ENCODE assay signal across 1 cellular context in the genomic region with DNA sequence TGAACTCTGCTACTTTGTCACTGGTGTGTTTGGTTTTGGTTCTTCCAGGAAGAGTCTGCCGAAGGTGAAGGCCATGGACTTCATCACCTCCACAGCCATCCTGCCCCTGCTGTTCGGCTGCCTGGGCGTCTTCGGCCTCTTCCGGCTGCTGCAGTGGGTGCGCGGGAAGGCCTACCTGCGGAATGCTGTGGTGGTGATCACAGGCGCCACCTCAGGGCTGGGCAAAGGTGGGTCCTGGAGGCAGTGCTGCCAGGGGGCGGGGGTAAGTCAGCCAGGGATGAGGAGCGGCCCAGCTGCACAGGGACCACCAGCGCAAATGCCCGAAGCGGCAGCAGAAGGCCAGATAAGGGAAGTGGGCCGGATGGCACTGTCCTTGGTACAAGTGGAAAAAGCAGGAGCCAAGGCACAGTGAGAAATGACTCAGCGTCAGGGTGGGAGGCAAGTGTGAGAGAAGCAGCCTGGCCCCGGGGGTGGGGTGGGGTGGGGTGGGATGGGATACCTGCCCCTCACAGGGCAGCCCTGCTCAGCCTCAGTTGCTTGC.
A peak's percentile ranks its signal among the peaks of the same experiment; 100 is the strongest.
TF ChIP-seq lines count a peak whose summit lies in the region.

No MANE protein-coding gene starts in this region.

TF ChIP-seq in GM12878, 131 proteins besides CTCF, POLR2A, EP300 and RAD21 (continued from another document):
- TF ChIP-seq IKZF1 (conservative IDR thresholded peaks at IDR 0.05) (0 out of 2 replicates have a peak, but pooled peaks have one; percentile 4), JUNB (IDR thresholded peaks at IDR 0.05) (no peak), NFIC (IDR thresholded peaks at IDR 0.05; ENCODE audit: low read depth, low read length) (no peak)
